ENCODE assay signal across 15 cellular contexts in genomic region chr18:28075501-28075900, GRCh38.
DNase-seq lines count a peak whose midpoint lies in the region; ATAC-seq and TF ChIP-seq lines count a peak whose summit lies in the region.
"Had no signal": no experiment of that assay in that cellular context is flagged by ENCODE, and none has a peak within 500 bp of the region (broad histone marks: within the 10 kb centered on the region; RNA-seq: fewer than 3 reads in every experiment).

No MANE protein-coding gene starts in this region.

- no peaks in the 10 kb centered on the region for H3K9me3 Mint-ChIP-seq in neural progenitor cell
- H3K9me3 Mint-ChIP-seq: CD4-positive, alpha-beta T cell had no signal

- no peak overlapping the region for H3K4me3 ChIP-seq in neural progenitor cell

- H3K4me1 Mint-ChIP-seq in neural progenitor cell, result peaks cover 60% of the 10 kb centered on the region
- H3K4me1 Mint-ChIP-seq: stimulated activated effector memory CD8-positive, alpha-beta T cell treated with anti-CD3 and anti-CD28 coated beads, Interleukin-12 subunit alpha, Interleukin-12 subunit beta, amount 100 ng/mL, for 72 hours had no signal

- no peak for TF ChIP-seq CTCF in neural progenitor cell (IDR thresholded peaks at IDR 0.05)

- no peak overlapping the region for H3K9ac ChIP-seq in neural progenitor cell

- no peaks in the 10 kb centered on the region for H3K27me3 Mint-ChIP-seq in neural progenitor cell (ENCODE audit: insufficient read depth, low read depth)
- H3K27me3 Mint-ChIP-seq: CD4-positive, alpha-beta T cell had no signal

- H3K79me2 ChIP-seq in neural progenitor cell (ENCODE audit: low read depth), result peaks cover 99% of the 10 kb centered on the region

- H3K27ac ChIP-seq in neural progenitor cell, result peak overlapping the region; percentile 3

- H4K20me1 ChIP-seq in neural progenitor cell (ENCODE audit: low read depth), result peaks cover 98% of the 10 kb centered on the region

- DNase-seq in EH (ENCODE audit: low read depth) (peak; percentile 70), RPMI7951 (ENCODE audit: low read depth) (peak; percentile 60), fibroblast of peridontal ligament (ENCODE audit: extremely low read depth) (peak; percentile 18), neural progenitor cell (ENCODE audit: low spot score) (no peak), AML-193 (lab: John Stamatoyannopoulos, UW) (no peak)
- no peak for DNase-seq in stimulated activated naive CD8-positive, alpha-beta T cell treated with anti-CD3 and anti-CD28 coated beads, Interleukin-15, Interleukin-2, amounts not matched to agents 100 U/mL and 50 U/mL, for 24 hours
- DNase-seq: activated CD4-positive, alpha-beta T cell treated with anti-CD3 and anti-CD28 coated beads for 4 hours; activated T-cell treated with anti-CD3 and anti-CD28 coated beads, Interleukin-2, amount 50 U/mL, for 4 hours; CD4-positive, alpha-beta T cell; Karpas-422; NCI-H2029 treated with DMSO at 0.1 percent for 48 hours; stimulated activated CD4-positive, alpha-beta T cell treated with anti-CD3 and anti-CD28 coated beads, Interleukin-2, amount 100 ng/mL, for 48 hours had no signal

- H3K36me3 ChIP-seq in neural progenitor cell, result peaks cover 7% of the 10 kb centered on the region

- peaks cover 58% of the 10 kb centered on the region for H3K4me1 ChIP-seq in neural progenitor cell

- ATAC-seq in GM21529 (IDR thresholded peaks at IDR 0.05; ENCODE audit: unreplicated experiment), result no peak
- no peak for ATAC-seq in stimulated activated naive CD8-positive, alpha-beta T cell treated with anti-CD3 and anti-CD28 coated beads, Interleukin-15, Interleukin-2, amounts not matched to agents 100 U/mL and 50 U/mL, for 24 hours
- no peak for ATAC-seq in HG02798 (IDR thresholded peaks at IDR 0.05; ENCODE audit: poor library complexity, unreplicated experiment)
- ATAC-seq: activated T-cell treated with anti-CD3 and anti-CD28 coated beads, Interleukin-2, amount 50 U/mL, for 4 hours; stimulated activated effector memory CD8-positive, alpha-beta T cell treated with anti-CD3 and anti-CD28 coated beads, Interleukin-12 subunit alpha, Interleukin-12 subunit beta, amount 100 ng/mL, for 72 hours had no signal

- H3F3A ChIP-seq in neural progenitor cell (ENCODE audit: low read depth), result peaks cover 5% of the 10 kb centered on the region

- H3K4me2 ChIP-seq in neural progenitor cell, result no peak overlapping the region

- peak overlapping the region; percentile 43 for H3K27ac Mint-ChIP-seq in neural progenitor cell
- H3K27ac Mint-ChIP-seq: CD4-positive, alpha-beta T cell; stimulated activated effector memory CD8-positive, alpha-beta T cell treated with anti-CD3 and anti-CD28 coated beads, Interleukin-12 subunit alpha, Interleukin-12 subunit beta, amount 100 ng/mL, for 72 hours had no signal

- peaks cover 25% of the 10 kb centered on the region for H3K36me3 Mint-ChIP-seq in neural progenitor cell
- H3K36me3 Mint-ChIP-seq: stimulated activated effector memory CD8-positive, alpha-beta T cell treated with anti-CD3 and anti-CD28 coated beads, Interleukin-12 subunit alpha, Interleukin-12 subunit beta, amount 100 ng/mL, for 72 hours had no signal

- H2AFZ ChIP-seq in neural progenitor cell (replicated peaks), result no peak overlapping the region

- H3K4me3 Mint-ChIP-seq in neural progenitor cell, result no peak overlapping the region
- H3K4me3 Mint-ChIP-seq: activated T-cell treated with anti-CD3 and anti-CD28 coated beads, Interleukin-2, amount 50 U/mL, for 4 hours; CD4-positive, alpha-beta T cell; stimulated activated effector memory CD8-positive, alpha-beta T cell treated with anti-CD3 and anti-CD28 coated beads, Interleukin-12 subunit alpha, Interleukin-12 subunit beta, amount 100 ng/mL, for 72 hours had no signal

- H3K9me3 ChIP-seq in neural progenitor cell (ENCODE audit: low read depth), result no peaks in the 10 kb centered on the region

- no peaks in the 10 kb centered on the region for H3K27me3 ChIP-seq in neural progenitor cell

Comparison
In these comparisons a context has a peak if more than half of its experiments do, and no peak if none do; other contexts are left out.
1. DNase-seq: peak in EH (single experiment), RPMI7951 (single experiment) and fibroblast of peridontal ligament (single experiment); none in neural progenitor cell (single experiment), stimulated activated naive CD8-positive, alpha-beta T cell treated with anti-CD3 and anti-CD28 coated beads, Interleukin-15, Interleukin-2, amounts not matched to agents 100 U/mL and 50 U/mL, for 24 hours (single experiment) and AML-193 (0 of 2).